ENCODE assay signal across 8 cellular contexts in genomic region chr1:31939484-31940329, GRCh38. TPM values are rescaled to one million over a fixed set of nuclear protein-coding genes. Genes with fewer than 3 reads are reported as not detected.
DNase-seq lines count a peak whose midpoint lies in the region; ATAC-seq, FAIRE-seq and TF ChIP-seq lines count a peak whose summit lies in the region.

No MANE protein-coding gene starts in this region.

- H3K9ac ChIP-seq in IMR-90 (ENCODE audit: low read depth, low read length) (no peak overlapping the region), liver (ENCODE audit: low read depth in 1 of 2, low read length in 2 of 2) (peak overlapping the region; percentile 5 to 57)

- H2AK5ac ChIP-seq in IMR-90 (ENCODE audit: low read depth, low read length), result peak overlapping the region; percentile 75

- H3K4ac ChIP-seq in IMR-90 (ENCODE audit: low read depth, low read length), result peak overlapping the region; percentile 67

- no TSS peak for BruUV-seq in IMR-90 (replicated peaks; lab: Mats Ljungman, UMichigan)

- H3K4me1 ChIP-seq in IMR-90 (ENCODE audit: control insufficient read depth, insufficient read depth, low read length) (peaks cover 24% of the 10 kb centered on the region), liver (ENCODE audit: control insufficient read depth in 4 of 4, insufficient read depth in 4 of 4, low read length in 3 of 4) (peaks cover 12 to 44% (median 28%) of the 10 kb centered on the region in 4 donors)

- peak overlapping the region; percentile 14; the same call in 1 of the 2 replicates for H4K5ac ChIP-seq in IMR-90 (ENCODE audit: low read depth, low read length)

- dilution Hi-C loops in IMR-90 (cut with HindIII; ENCODE audit: low sequenced_read_pairs, unreplicated experiment), result no loop called here

- no peak overlapping the region for H3K4me3 ChIP-seq in AG04450 (ENCODE audit: low read depth, low read length)
- no peak overlapping the region for H3K4me3 ChIP-seq in IMR-90 (ENCODE audit: insufficient read depth, low read depth, low read length)
- peak overlapping the region in 1 of 3 donors; percentile 11 for H3K4me3 ChIP-seq in liver (ENCODE audit: low read depth in 1 of 3, low read length in 3 of 3)

- peak overlapping the region; percentile 10; the same call in 1 of the 2 replicates for H3K14ac ChIP-seq in IMR-90 (replicated peaks; ENCODE audit: low read depth, low read length)

- peak overlapping the region; percentile 75 for H2AFZ ChIP-seq in IMR-90 (replicated peaks; ENCODE audit: low read length, poor library complexity)

- no peak overlapping the region for H3K23ac ChIP-seq in IMR-90 (ENCODE audit: low read depth, low read length)

- peaks cover 30% of the 10 kb centered on the region for H4K20me1 ChIP-seq in IMR-90 (ENCODE audit: insufficient read depth, low read length)

- H3K27me3 ChIP-seq in AG04450 (ENCODE audit: control insufficient read depth, insufficient read depth, low read length) (no peaks in the 10 kb centered on the region), IMR-90 (ENCODE audit: control insufficient read depth, insufficient read depth, low read length) (no peaks in the 10 kb centered on the region), liver (ENCODE audit: control insufficient read depth in 4 of 4, insufficient read depth in 4 of 4, low read length in 3 of 4) (no peaks in the 10 kb centered on the region)

- H3K36me3 ChIP-seq in IMR-90 (ENCODE audit: control insufficient read depth, insufficient read depth, low read length) (no peaks in the 10 kb centered on the region), liver (ENCODE audit: control insufficient read depth in 4 of 4, insufficient read depth in 3 of 4, low read depth in 1 of 4, low read length in 3 of 4) (no peaks in the 10 kb centered on the region)

- peaks cover 4 to 20% of the 10 kb centered on the region in 2 experiments; a peak in 2 of 4 replicates for H3K79me1 ChIP-seq in IMR-90 (ENCODE audit: low read depth in 1 of 2, low read length in 2 of 2)

- H3K4me2 ChIP-seq in IMR-90 (ENCODE audit: low read depth, low read length), result no peak overlapping the region

- peaks cover 14% of the 10 kb centered on the region for H3K9me1 ChIP-seq in IMR-90 (ENCODE audit: insufficient read depth, low read length)

- TF ChIP-seq CTCF in AG04450 (IDR thresholded peaks at IDR 0.05; ENCODE audit: low read depth, low read length), result peak; percentile 67
- TF ChIP-seq CTCF in IMR-90 (conservative IDR thresholded peaks at IDR 0.05; ENCODE audit: low read depth, low read length), result peak; percentile 59
- TF ChIP-seq CTCF in liver (IDR thresholded peaks at IDR 0.05; ENCODE audit: low read depth, low read length, missing input control), result peak; percentile 35

- in situ Hi-C loops in IMR-90 (cut with MboI; ENCODE audit: low sequenced_read_pairs), result no loop called here

- intact Hi-C loops in IMR-90 (cut with micrococcal nuclease), result no loop called here

- peak overlapping the region; percentile 34; the same call in 1 of the 2 replicates for H4K91ac ChIP-seq in IMR-90 (ENCODE audit: insufficient read depth, low read depth, low read length)

- H4K8ac ChIP-seq in IMR-90 (ENCODE audit: low read depth in 2 of 2, low read length in 2 of 2), result peak overlapping the region in 1 of 2 experiments; percentile 68; a peak in 2 of 4 replicates

- ATAC-seq in IMR-90 (ENCODE audit: low read depth), result no peak
- ATAC-seq in GM21515 (IDR thresholded peaks at IDR 0.05; ENCODE audit: unreplicated experiment), result no peak

- POLR2A ChIA-PET in AG04450 (lab: Yijun Ruan, JAX) (interaction anchor here (1.1 kb wide), 1 partner anchor 16 kb away, joined by 5 read pairs; no protein-coding TSS in a partner anchor), IMR-90 (lab: Charles Lee; ENCODE audit: unreplicated experiment) (no interaction called here)

- peak overlapping the region; percentile 33; the same call in 1 of the 2 replicates for H2BK20ac ChIP-seq in IMR-90 (ENCODE audit: low read depth, low read length)

- H2AK9ac ChIP-seq in IMR-90 (replicated peaks; ENCODE audit: low read depth, low read length, poor library complexity), result peak overlapping the region; percentile 8

- H3K27ac ChIP-seq in AG04450 (ENCODE audit: low read depth, low read length) (peak overlapping the region; percentile 71), IMR-90 (ENCODE audit: insufficient read depth, low read length) (peak overlapping the region; percentile 43), liver (ENCODE audit: low read depth in 1 of 2, low read length in 2 of 2) (peak overlapping the region; percentile 95 to 96)

- DNase-seq in AG04450 (ENCODE audit: low read depth, low spot score), result peak; percentile 65
- no peak for DNase-seq in GM18507 (ENCODE audit: extremely low spot score, insufficient read length, low read depth)
- DNase-seq in IMR-90, result peak; percentile 90
- peak; percentile 76 for DNase-seq in T1000 (lab: John Stamatoyannopoulos, UW)
- peak; percentile 86 for DNase-seq in astrocyte of the hippocampus (ENCODE audit: low read depth, low spot score)
- peak; percentile 50 to 62 for DNase-seq in stimulated activated CD8-positive, alpha-beta memory T cell treated with anti-CD3 and anti-CD28 coated beads, Interleukin-4, amount 100 ng/mL, for 1 hour (ENCODE audit: low read depth in 2 of 2, low spot score in 1 of 2)

- peak overlapping the region; percentile 44; the same call in 1 of the 2 replicates for H2BK120ac ChIP-seq in IMR-90 (ENCODE audit: low read depth, low read length)

- TF ChIP-seq RAD21 in IMR-90 (IDR thresholded peaks at IDR 0.05; ENCODE audit: low read length), result peak; percentile 68
- TF ChIP-seq RAD21 in liver (IDR thresholded peaks at IDR 0.05), result peak; percentile 29 to 41

- CTCF ChIA-PET in AG04450 (lab: Charles Lee) (interaction anchor here (1.0 to 3.8 kb wide), 9 partner anchors 9 to 123 kb away, joined by 3 to 40 read pairs (median 7); no protein-coding TSS in a partner anchor), IMR-90 (lab: Yijun Ruan, JAX) (interaction anchor here (1.3 to 3.2 kb wide), 3 partner anchors 16 to 124 kb away, joined by 3 to 27 read pairs (median 11); partner anchors contain the start of gene SPOCD1)

- no peak overlapping the region for H3K18ac ChIP-seq in IMR-90 (ENCODE audit: low read depth, low read length)

- 89% methylated on average over 8 of the region's 16 CpGs; no CpG with 5 or more reads in 1 of the 2 experiments for WGBS in IMR-90 (ENCODE audit: extremely low coverage in 2 of 2, insufficient read length in 1 of 2), 2 experiments
- 39% methylated on average over 16 of the region's 16 CpGs for WGBS in liver

- no peak overlapping the region for H3K56ac ChIP-seq in IMR-90 (ENCODE audit: extremely low read depth, insufficient read depth, low read length)

- TF ChIP-seq POLR2A in IMR-90 (IDR thresholded peaks at IDR 0.05; ENCODE audit: low read depth, low read length), result no peak

- H3K9me3 ChIP-seq in AG04450 (ENCODE audit: control insufficient read depth, insufficient read depth, low read length) (no peaks in the 10 kb centered on the region), IMR-90 (ENCODE audit: control insufficient read depth, insufficient read depth, low read length) (no peaks in the 10 kb centered on the region), liver (ENCODE audit: control insufficient read depth in 4 of 4, low read length in 3 of 4) (no peaks in the 10 kb centered on the region)

- peak; percentile 89 for FAIRE-seq in GM18507 (lab: Jason Lieb, UNC)

- H2BK15ac ChIP-seq in IMR-90 (ENCODE audit: low read depth, low read length), result peak overlapping the region; percentile 61; the same call in 1 of the 3 replicates

- peak overlapping the region; percentile 50 for H2BK5ac ChIP-seq in IMR-90 (ENCODE audit: low read depth, low read length, poor library complexity, severe bottlenecking)

TF ChIP-seq in IMR-90, 13 proteins besides CTCF, POLR2A, EP300 and RAD21:
- TF ChIP-seq MAZ (IDR thresholded peaks at IDR 0.05; ENCODE audit: borderline replicate concordance, low read depth, low read length) (peak; percentile 49; the same call in 1 of the 2 replicates), NFE2L2 (IDR thresholded peaks at IDR 0.05; ENCODE audit: low read depth, low read length) (no peak), RFX5 (IDR thresholded peaks at IDR 0.05; ENCODE audit: low read depth, low read length) (no peak), SMC3 (IDR thresholded peaks at IDR 0.05; ENCODE audit: low read depth, low read length) (peak; percentile 74), FOS (IDR thresholded peaks at IDR 0.05; ENCODE audit: low read depth, low read length) (peak; percentile 31; the same call in 1 of the 2 replicates), MXI1 (IDR thresholded peaks at IDR 0.05; ENCODE audit: borderline replicate concordance, low read depth, low read length) (no peak), CEBPB (IDR thresholded peaks at IDR 0.05; ENCODE audit: low read depth, low read length) (peak; percentile 76)

TF ChIP-seq in liver, 16 proteins besides CTCF, POLR2A, EP300 and RAD21 (continues in another document):
- peak; percentile 71 for TF ChIP-seq FOXA2 (IDR thresholded peaks at IDR 0.05)
- TF ChIP-seq, protein P1, sequence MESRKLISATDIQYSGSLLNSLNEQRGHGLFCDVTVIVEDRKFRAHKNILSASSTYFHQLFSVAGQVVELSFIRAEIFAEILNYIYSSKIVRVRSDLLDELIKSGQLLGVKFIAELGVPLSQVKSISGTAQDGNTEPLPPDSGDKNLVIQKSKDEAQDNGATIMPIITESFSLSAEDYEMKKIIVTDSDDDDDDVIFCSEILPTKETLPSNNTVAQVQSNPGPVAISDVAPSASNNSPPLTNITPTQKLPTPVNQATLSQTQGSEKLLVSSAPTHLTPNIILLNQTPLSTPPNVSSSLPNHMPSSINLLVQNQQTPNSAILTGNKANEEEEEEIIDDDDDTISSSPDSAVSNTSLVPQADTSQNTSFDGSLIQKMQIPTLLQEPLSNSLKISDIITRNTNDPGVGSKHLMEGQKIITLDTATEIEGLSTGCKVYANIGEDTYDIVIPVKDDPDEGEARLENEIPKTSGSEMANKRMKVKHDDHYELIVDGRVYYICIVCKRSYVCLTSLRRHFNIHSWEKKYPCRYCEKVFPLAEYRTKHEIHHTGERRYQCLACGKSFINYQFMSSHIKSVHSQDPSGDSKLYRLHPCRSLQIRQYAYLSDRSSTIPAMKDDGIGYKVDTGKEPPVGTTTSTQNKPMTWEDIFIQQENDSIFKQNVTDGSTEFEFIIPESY (IDR thresholded peaks at IDR 0.05), result peak; percentile 82
- no peak for TF ChIP-seq NR2F2 (IDR thresholded peaks at IDR 0.05)
- TF ChIP-seq GABPA (IDR thresholded peaks at IDR 0.05 in 1 of 2, conservative IDR thresholded peaks at IDR 0.05 in 1 of 2), result peak in 1 of 2 donors; percentile 27
- peak; percentile 72 for TF ChIP-seq MAX (IDR thresholded peaks at IDR 0.05)
- peak; percentile 89 for TF ChIP-seq SP1 (IDR thresholded peaks at IDR 0.05)

RNA-seq across cellular contexts. Expression of gene PTP4A2, which starts 1.5 kb away (rescaled TPM):
- polyA plus RNA-seq in AG04450 (2011; rRNA removed), result 536 and 658 TPM in 2 replicates
- polyA minus RNA-seq in AG04450 (2011; rRNA and poly(A)+ RNA removed), result 502 and 608 TPM in 2 replicates
- total RNA-seq in IMR-90 (2012; rRNA removed), result 328 and 537 TPM in 2 replicates
- polyA plus RNA-seq in IMR-90 (2012; rRNA removed), result 99.8 and 135 TPM in 2 replicates
- 19.3 and 45.6 TPM in 2 replicates for polyA plus RNA-seq in IMR-90 (2012; cell fraction: cytosol; rRNA removed)
- 5.8 and 62.3 TPM in 2 replicates for polyA plus RNA-seq in IMR-90 (2012; cell fraction: nucleus; rRNA removed; ENCODE audit: low replicate concordance)
- 10 to 100 TPM; 74.4 to 98.1 TPM for total RNA-seq in liver
- polyA plus RNA-seq in liver, result 10 to 100 TPM; 47.7 to 69.3 TPM

Comparison
In these comparisons a context has a peak if more than half of its experiments do, and no peak if none do; other contexts are left out.
1. H3K27ac ChIP-seq: peak in every context shown above with its lines; median percentile 96 in liver; 71 in AG04450; 43 in IMR-90.